ENCODE assay signal across 25 cellular contexts in the genomic region with DNA sequence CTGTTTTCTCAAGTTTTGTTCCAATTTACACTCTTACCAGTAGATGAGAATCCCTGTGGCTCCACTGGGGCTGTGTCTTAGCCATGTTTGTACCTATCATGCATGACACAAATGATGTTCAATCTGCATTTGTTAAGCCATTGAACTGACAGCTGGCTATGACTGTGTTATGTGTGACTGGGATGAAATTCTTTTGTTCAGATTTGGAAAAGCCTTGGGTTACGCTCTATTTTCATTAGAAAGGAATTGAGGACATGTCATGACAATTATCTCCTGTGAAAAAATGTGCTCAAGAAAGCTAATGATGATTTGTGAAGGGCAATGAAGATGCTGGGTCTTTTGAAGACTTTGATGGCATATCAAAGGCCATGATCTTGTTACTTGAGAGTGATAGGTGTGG.
"Had no signal": no experiment of that assay in that cellular context is flagged by ENCODE, and none has a peak within 500 bp of the region (broad histone marks: within the 10 kb centered on the region; RNA-seq: fewer than 3 reads in every experiment).

No MANE protein-coding gene starts in this region.

- H3K27ac Mint-ChIP-seq: dendritic cell treated with granulocyte-macrophage colony-stimulating factor and Interleukin-4, amounts not matched to agents 40 ng/mL and 50 ng/mL, for 4 days; effector memory CD8-positive, alpha-beta T cell; endodermal cell had no signal

- H3K27ac ChIP-seq: colonic mucosa, coronary artery, dorsolateral prefrontal cortex, epithelial cell of prostate, esophagus muscularis mucosa, esophagus squamous epithelium, foreskin keratinocyte, gastrocnemius medialis, gastroesophageal sphincter, heart left ventricle, heart right ventricle had no signal

- ATAC-seq: effector memory CD8-positive, alpha-beta T cell; esophagus mucosa; foreskin keratinocyte; gastrocnemius medialis; gastroesophageal sphincter; heart left ventricle; heart right ventricle had no signal

- H3K27me3 ChIP-seq: colonic mucosa, esophagus squamous epithelium, foreskin keratinocyte, gastrocnemius medialis had no signal

- H3K27me3 Mint-ChIP-seq: dendritic cell treated with granulocyte-macrophage colony-stimulating factor and Interleukin-4, amounts not matched to agents 40 ng/mL and 50 ng/mL, for 4 days; effector memory CD8-positive, alpha-beta T cell had no signal

- H3K4me3 ChIP-seq: colonic mucosa, coronary artery, dorsolateral prefrontal cortex, esophagus muscularis mucosa, esophagus squamous epithelium, gastrocnemius medialis, gastroesophageal sphincter, heart left ventricle, heart right ventricle had no signal

- DNase-seq: colonic mucosa; cortex of kidney; dermis blood vessel endothelial cell; dorsolateral prefrontal cortex; effector CD4-positive, alpha-beta T cell; effector CD8-positive, alpha-beta T cell; effector memory CD4-positive, alpha-beta T cell; effector memory CD8-positive, alpha-beta T cell; endodermal cell; erythroblast; esophagus squamous epithelium; foreskin fibroblast; foreskin keratinocyte; foreskin melanocyte; gastrocnemius medialis; glutamatergic neuron; head of caudate nucleus; heart left ventricle; heart right ventricle had no signal

- H3K36me3 ChIP-seq: colonic mucosa, esophagus muscularis mucosa, esophagus squamous epithelium, gastrocnemius medialis, gastroesophageal sphincter, heart left ventricle, heart right ventricle had no signal

- H3K9me3 ChIP-seq: colonic mucosa, esophagus squamous epithelium, gastrocnemius medialis, gastroesophageal sphincter had no signal

- H3K4me1 Mint-ChIP-seq: endodermal cell had no signal

- H3K4me3 Mint-ChIP-seq: dendritic cell treated with granulocyte-macrophage colony-stimulating factor and Interleukin-4, amounts not matched to agents 40 ng/mL and 50 ng/mL, for 4 days; effector memory CD8-positive, alpha-beta T cell; endodermal cell had no signal

- H3K4me1 ChIP-seq: colonic mucosa, esophagus muscularis mucosa, esophagus squamous epithelium, foreskin keratinocyte, gastrocnemius medialis, gastroesophageal sphincter, heart right ventricle had no signal
